ENCODE assay signal across 1 cellular context in genomic region chr7:49766966-49767365, GRCh38.
A peak's percentile ranks its signal among the peaks of the same experiment; 100 is the strongest.
TF ChIP-seq lines count a peak whose summit lies in the region.

No MANE protein-coding gene starts in this region.

TF ChIP-seq in GM12878, 131 proteins besides CTCF, POLR2A, EP300 and RAD21 (continued from another document):
- no peak for TF ChIP-seq ASH2L (IDR thresholded peaks at IDR 0.05; ENCODE audit: borderline replicate concordance, low read depth)
- peak; percentile 91 for TF ChIP-seq EED (IDR thresholded peaks at IDR 0.05; ENCODE audit: low read depth)
- peak; percentile 24 for TF ChIP-seq CUX1 (IDR thresholded peaks at IDR 0.05; ENCODE audit: insufficient replicate concordance, low read depth, low read length)
- no peak for TF ChIP-seq PAX8 (IDR thresholded peaks at IDR 0.05)
- peak; percentile 75 for TF ChIP-seq SKIL (IDR thresholded peaks at IDR 0.05; ENCODE audit: low read depth, poor library complexity, severe bottlenecking)
- no peak for TF ChIP-seq EZH2 (IDR thresholded peaks at IDR 0.05; ENCODE audit: borderline replicate concordance, control insufficient read depth, low read depth, low read length)
- peak; percentile 63 for TF ChIP-seq MXI1 (IDR thresholded peaks at IDR 0.05; ENCODE audit: low read depth, low read length)
- no peak for TF ChIP-seq RB1 (IDR thresholded peaks at IDR 0.05; ENCODE audit: borderline replicate concordance)
- no peak for TF ChIP-seq CBX3 (IDR thresholded peaks at IDR 0.05; ENCODE audit: borderline replicate concordance, low read depth)
- peak; percentile 74 for TF ChIP-seq ATF7 (IDR thresholded peaks at IDR 0.05; ENCODE audit: low read depth)
- peak; percentile 97 for TF ChIP-seq NFIC (IDR thresholded peaks at IDR 0.05; ENCODE audit: low read depth, low read length)
- TF ChIP-seq ETV6 (conservative IDR thresholded peaks at IDR 0.05 in 1 of 2, IDR thresholded peaks at IDR 0.05 in 1 of 2; ENCODE audit: borderline replicate concordance in 1 of 2, low read depth in 1 of 2), result peak in 1 of 2 experiments; percentile 75; a peak in 2 of 4 replicates
- TF ChIP-seq DPF2 (IDR thresholded peaks at IDR 0.05), result peak; percentile 66
- no peak for TF ChIP-seq SRF (IDR thresholded peaks at IDR 0.05; ENCODE audit: low read depth in 2 of 2, low read length in 2 of 2)
- no peak for TF ChIP-seq E4F1 (IDR thresholded peaks at IDR 0.05; ENCODE audit: borderline replicate concordance, partially characterized antibody)
- TF ChIP-seq NBN (IDR thresholded peaks at IDR 0.05), result no peak
- peak; percentile 88; the same call in 1 of the 2 replicates for TF ChIP-seq CBX5 (IDR thresholded peaks at IDR 0.05; ENCODE audit: low read depth)
- TF ChIP-seq ZNF592 (IDR thresholded peaks at IDR 0.05), result no peak
- peak; percentile 94 for TF ChIP-seq RELB (IDR thresholded peaks at IDR 0.05; ENCODE audit: low read depth)
- TF ChIP-seq CHD2 (IDR thresholded peaks at IDR 0.05; ENCODE audit: borderline replicate concordance, low read depth, low read length), result peak; percentile 57; the same call in 1 of the 2 replicates
- no peak for TF ChIP-seq SP1 (IDR thresholded peaks at IDR 0.05; ENCODE audit: low read depth, low read length)
- TF ChIP-seq MYB (IDR thresholded peaks at IDR 0.05; ENCODE audit: borderline replicate concordance, low read depth, low read length), result 0 out of 2 replicates have a peak, but pooled peaks have one; percentile 31
- TF ChIP-seq ZBTB33 (IDR thresholded peaks at IDR 0.05), result no peak
- no peak for TF ChIP-seq SMARCA5 (IDR thresholded peaks at IDR 0.05)
- TF ChIP-seq SREBF1 (IDR thresholded peaks at IDR 0.05; ENCODE audit: low read length), result no peak
- no peak for TF ChIP-seq ZZZ3 (IDR thresholded peaks at IDR 0.05; ENCODE audit: control insufficient read depth, insufficient read length, low read depth)
- TF ChIP-seq IKZF1 (conservative IDR thresholded peaks at IDR 0.05), result peak; percentile 87
- TF ChIP-seq MEF2A (IDR thresholded peaks at IDR 0.05; ENCODE audit: insufficient read depth, low read depth, low read length), result peak; percentile 98
- TF ChIP-seq ZBED1 (IDR thresholded peaks at IDR 0.05; ENCODE audit: borderline replicate concordance), result peak; percentile 92; the same call in 1 of the 2 replicates
- TF ChIP-seq CEBPZ (IDR thresholded peaks at IDR 0.05; ENCODE audit: low read depth, low read length), result no peak
- TF ChIP-seq MTA3 (IDR thresholded peaks at IDR 0.05; ENCODE audit: borderline replicate concordance, low read length), result peak; percentile 93
- TF ChIP-seq FOXM1 (IDR thresholded peaks at IDR 0.05; ENCODE audit: low read depth, low read length), result peak; percentile 94
- no peak for TF ChIP-seq STAT1 (conservative IDR thresholded peaks at IDR 0.05)
- no peak for TF ChIP-seq KLF5 (IDR thresholded peaks at IDR 0.05; ENCODE audit: partially characterized antibody)
